15 cellular contexts compared by ENCODE assay signal in the genomic region with DNA sequence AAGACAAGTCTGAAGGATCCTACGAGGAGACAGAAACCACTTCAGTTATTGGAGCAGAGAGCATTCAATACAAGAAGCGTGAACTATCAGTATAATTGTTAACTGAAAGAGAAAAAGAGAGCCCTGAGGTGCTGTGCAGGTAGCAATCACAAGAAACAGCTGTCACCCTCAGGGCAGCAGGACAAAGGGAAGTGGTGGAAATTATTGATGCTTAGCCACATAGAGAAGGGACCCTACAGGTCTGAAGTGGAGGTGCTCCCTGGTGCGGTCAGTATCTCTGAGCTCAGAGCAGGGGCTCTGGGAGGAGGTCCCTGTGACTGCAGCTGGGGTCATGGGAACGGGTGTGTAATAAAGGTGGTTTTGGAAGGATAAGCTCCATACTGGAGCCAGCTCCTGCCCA.
DNase-seq lines count a peak whose midpoint lies in the region; ATAC-seq and TF ChIP-seq lines count a peak whose summit lies in the region.
"Had no signal": no experiment of that assay in that cellular context is flagged by ENCODE, and none has a peak within 500 bp of the region (broad histone marks: within the 10 kb centered on the region; RNA-seq: fewer than 3 reads in every experiment).

No MANE protein-coding gene starts in this region.

- H3K27ac Mint-ChIP-seq in endodermal cell = no peak overlapping the region
- H3K27ac Mint-ChIP-seq in activated CD4-positive, alpha-beta memory T cell treated with anti-CD3 and anti-CD28 coated beads, Interleukin-2, amount 10 ng/mL, durations not matched to agents 7 days and 5 days = no peak overlapping the region
- H3K27ac Mint-ChIP-seq: T-cell had no signal

- H3K36me3 ChIP-seq in endodermal cell (ENCODE audit: control insufficient read depth, insufficient read depth, low read length) (no peaks in the 10 kb centered on the region), gastrocnemius medialis (no peaks in the 10 kb centered on the region)
- H3K36me3 ChIP-seq: BE2C had no signal

- peak; percentile 94 for DNase-seq in NCI-H146 treated with DMSO at 0.1 percent for 48 hours (lab: John Stamatoyannopoulos, UW; ENCODE audit: unreplicated experiment)
- no peak for DNase-seq in endodermal cell
- DNase-seq in epidermal melanocyte (ENCODE audit: insufficient read length, low spot score) = no peak
- no peak for DNase-seq in activated CD4-positive, alpha-beta memory T cell treated with anti-CD3 and anti-CD28 coated beads, Interleukin-2, amount 10 ng/mL, durations not matched to agents 7 days and 5 days
- DNase-seq in gastrocnemius medialis = no peak
- DNase-seq: BE2C; CD8-positive, alpha-beta memory T cell; HCEC 1CT; MV-4-11; NCI-H1436 treated with DMSO at 0.1 percent for 48 hours; NCI-H2107; PC-9; T-cell had no signal

- in situ Hi-C loops in gastrocnemius medialis (cut with MboI; ENCODE audit: low sequenced_read_pairs in 4 of 4) = no loop called here

- CTCF ChIA-PET in activated CD4-positive, alpha-beta memory T cell treated with anti-CD3 and anti-CD28 coated beads, Interleukin-2, amount 10 ng/mL, durations not matched to agents 7 days and 5 days (lab: Charles Lee) = no interaction called here

- H3K36me3 Mint-ChIP-seq in endodermal cell (ENCODE audit: low read depth) = no peaks in the 10 kb centered on the region
- peaks cover 9% of the 10 kb centered on the region for H3K36me3 Mint-ChIP-seq in activated CD4-positive, alpha-beta memory T cell treated with anti-CD3 and anti-CD28 coated beads, Interleukin-2, amount 10 ng/mL, durations not matched to agents 7 days and 5 days (ENCODE audit: low read depth)
- H3K36me3 Mint-ChIP-seq: T-cell had no signal

- H3K9me3 Mint-ChIP-seq in endodermal cell = peaks cover 9% of the 10 kb centered on the region
- H3K9me3 Mint-ChIP-seq in activated CD4-positive, alpha-beta memory T cell treated with anti-CD3 and anti-CD28 coated beads, Interleukin-2, amount 10 ng/mL, durations not matched to agents 7 days and 5 days = peaks cover 4% of the 10 kb centered on the region
- H3K9me3 Mint-ChIP-seq: CD8-positive, alpha-beta memory T cell; T-cell had no signal

- H3K4me3 ChIP-seq in endodermal cell (ENCODE audit: low read length) (no peak overlapping the region), gastrocnemius medialis (no peak overlapping the region)
- H3K4me3 ChIP-seq: PC-9 had no signal

- no peak for TF ChIP-seq POLR2A in gastrocnemius medialis (IDR thresholded peaks at IDR 0.05)

- H3K27me3 Mint-ChIP-seq in endodermal cell (ENCODE audit: insufficient read depth) = no peaks in the 10 kb centered on the region
- no peaks in the 10 kb centered on the region for H3K27me3 Mint-ChIP-seq in activated CD4-positive, alpha-beta memory T cell treated with anti-CD3 and anti-CD28 coated beads, Interleukin-2, amount 10 ng/mL, durations not matched to agents 7 days and 5 days
- H3K27me3 Mint-ChIP-seq: CD8-positive, alpha-beta memory T cell had no signal

- H3K27ac ChIP-seq in endodermal cell (ENCODE audit: low read depth, low read length) (no peak overlapping the region), gastrocnemius medialis (no peak overlapping the region)

- no peaks in the 10 kb centered on the region for H3K27me3 ChIP-seq in endodermal cell (ENCODE audit: control insufficient read depth, insufficient read depth, low read length, poor library complexity, severe bottlenecking)
- H3K27me3 ChIP-seq in gastrocnemius medialis = no peaks in the 10 kb centered on the region
- H3K27me3 ChIP-seq: BE2C had no signal

- TF ChIP-seq CTCF in endodermal cell (conservative IDR thresholded peaks at IDR 0.05) (peak; percentile 34), gastrocnemius medialis (IDR thresholded peaks at IDR 0.05 in 4 of 5, conservative IDR thresholded peaks at IDR 0.05 in 1 of 5) (no peak)

- H3K9me3 ChIP-seq in endodermal cell (ENCODE audit: control insufficient read depth, low read length) = peaks cover 3% of the 10 kb centered on the region
- H3K9me3 ChIP-seq in gastrocnemius medialis = no peaks in the 10 kb centered on the region
- H3K9me3 ChIP-seq: BE2C had no signal

- intact Hi-C loops in gastrocnemius medialis (cut with DNase I; ENCODE audit: low total_unique reads) = loop anchor here (10.0 kb wide), 1 partner anchor 772 kb away; no protein-coding TSS in a partner anchor

- H3K4me3 Mint-ChIP-seq in endodermal cell = no peak overlapping the region
- H3K4me3 Mint-ChIP-seq in activated CD4-positive, alpha-beta memory T cell treated with anti-CD3 and anti-CD28 coated beads, Interleukin-2, amount 10 ng/mL, durations not matched to agents 7 days and 5 days = no peak overlapping the region
- H3K4me3 Mint-ChIP-seq: CD8-positive, alpha-beta memory T cell; T-cell had no signal

- POLR2A ChIA-PET in activated CD4-positive, alpha-beta memory T cell treated with anti-CD3 and anti-CD28 coated beads, Interleukin-2, amount 10 ng/mL, durations not matched to agents 7 days and 5 days (lab: Charles Lee) = interaction anchor here (0.9 to 2.3 kb wide), 2 partner anchors 98 to 101 kb away, joined by 3 to 8 read pairs; a partner anchor contains a TSS

- ATAC-seq in GM21423 (IDR thresholded peaks at IDR 0.05; ENCODE audit: unreplicated experiment) = peak; percentile 34
- no peak for ATAC-seq in HG03520 (IDR thresholded peaks at IDR 0.05; ENCODE audit: unreplicated experiment)
- ATAC-seq in gastrocnemius medialis = no peak
- ATAC-seq: T-cell had no signal

- 96 to 100% methylated on average over 1 to 4 of the region's 4 CpGs for WGBS in endodermal cell (ENCODE audit: insufficient coverage in 1 of 2, insufficient read length in 1 of 2), 2 experiments

- peaks cover 25% of the 10 kb centered on the region for H3K4me1 Mint-ChIP-seq in endodermal cell
- peaks cover 27% of the 10 kb centered on the region for H3K4me1 Mint-ChIP-seq in activated CD4-positive, alpha-beta memory T cell treated with anti-CD3 and anti-CD28 coated beads, Interleukin-2, amount 10 ng/mL, durations not matched to agents 7 days and 5 days

- peaks cover 13% of the 10 kb centered on the region for H3K4me1 ChIP-seq in endodermal cell (ENCODE audit: control insufficient read depth, insufficient read depth, low read length)
- peaks cover 16 to 18% of the 10 kb centered on the region in 2 donors for H3K4me1 ChIP-seq in gastrocnemius medialis

- no peak overlapping the region for H3K9ac ChIP-seq in endodermal cell (ENCODE audit: extremely low read depth, low read length, poor library complexity, severe bottlenecking)
